Comparison of ENCODE assay signal across 19 cellular contexts in genomic region chr2:114426111-114426510, GRCh38. TPM values are rescaled to one million over a fixed set of nuclear protein-coding genes. Genes with fewer than 3 reads are reported as not detected.
"Had no signal": no experiment of that assay in that cellular context is flagged by ENCODE, and none has a peak within 500 bp of the region (broad histone marks: within the 10 kb centered on the region; RNA-seq: fewer than 3 reads in every experiment).

No MANE protein-coding gene starts in this region.

- H3K27ac ChIP-seq: lower lobe of right lung, neural progenitor cell, prostate gland, tibial nerve had no signal

- H3K4me1 ChIP-seq: lower lobe of right lung, neural progenitor cell, prostate gland, tibial nerve had no signal

- ATAC-seq: left lobe of liver; lower lobe of right lung; naive thymus-derived CD8-positive, alpha-beta T cell; stimulated activated naive CD8-positive, alpha-beta T cell treated with anti-CD3 and anti-CD28 coated beads, Interleukin-15, Interleukin-2, amounts not matched to agents 100 U/mL and 50 U/mL, for 24 hours; WTC11 had no signal

- DNase-seq: activated T-cell treated with anti-CD3 and anti-CD28 coated beads, Interleukin-2, amount 50 U/mL, for 1 hour; dermis blood vessel endothelial cell; effector CD8-positive, alpha-beta T cell; erythroblast; foreskin fibroblast; immature natural killer cell; lower lobe of right lung; naive thymus-derived CD8-positive, alpha-beta T cell; stimulated activated CD4-positive, alpha-beta T cell treated with anti-CD3 and anti-CD28 coated beads, Interleukin-4, amount 100 ng/mL, for 4 hours; stimulated activated naive CD8-positive, alpha-beta T cell treated with anti-CD3 and anti-CD28 coated beads, Interleukin-15, Interleukin-2, amounts not matched to agents 100 U/mL and 50 U/mL, for 24 hours; T1000 had no signal

- H3K27me3 ChIP-seq: neural progenitor cell, tibial nerve had no signal

- H3K9me3 ChIP-seq: lower lobe of right lung, prostate gland, tibial nerve had no signal

- H3K4me3 ChIP-seq: lower lobe of right lung, neural progenitor cell, prostate gland, tibial nerve had no signal

- H3K36me3 ChIP-seq: lower lobe of right lung, neural progenitor cell, prostate gland, tibial nerve had no signal

RNA-seq across cellular contexts. Expression of gene DPP10, which starts 16.3 kb away (rescaled TPM):
- total RNA-seq: dermis blood vessel endothelial cell; fibroblast of lung; glomerular endothelial cell; naive thymus-derived CD8-positive, alpha-beta T cell; osteoblast had no signal
- polyA plus RNA-seq: fibroblast of lung; immature natural killer cell; naive thymus-derived CD8-positive, alpha-beta T cell had no signal
